17 cellular contexts compared by ENCODE assay signal in the genomic region with DNA sequence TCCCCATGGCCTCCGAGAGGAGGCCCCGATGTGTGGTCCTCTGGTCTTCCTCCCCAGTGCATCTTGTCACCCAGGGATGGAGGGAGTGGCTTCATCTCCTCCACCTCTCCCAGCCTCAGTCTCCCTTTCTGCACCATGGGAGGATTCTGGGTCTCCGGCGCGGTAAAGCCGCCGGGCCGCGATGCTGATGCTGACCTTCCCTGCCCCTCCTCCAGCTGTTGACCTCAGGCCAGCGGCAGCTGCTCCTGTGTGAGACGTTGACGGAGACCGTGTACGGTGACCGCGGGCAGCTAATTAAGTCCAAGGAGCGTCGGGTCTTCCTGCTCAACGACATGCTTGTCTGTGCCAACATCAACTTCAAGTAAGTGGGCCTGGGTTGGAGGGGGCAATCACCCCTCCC.
"Had no signal": no experiment of that assay in that cellular context is flagged by ENCODE, and none has a peak within 500 bp of the region (broad histone marks: within the 10 kb centered on the region; RNA-seq: fewer than 3 reads in every experiment).

No MANE protein-coding gene starts in this region.

- H3K4me1 Mint-ChIP-seq: endodermal cell, neural crest cell had no signal

- H3K27ac Mint-ChIP-seq: activated CD4-positive, alpha-beta memory T cell treated with anti-CD3 and anti-CD28 coated beads for 36 hours; activated naive CD4-positive, alpha-beta T cell treated with anti-CD3 and anti-CD28 coated beads for 36 hours; activated T-cell treated with anti-CD3 and anti-CD28 coated beads, Interleukin-2, amount 50 U/mL, for 72 hours; endodermal cell; naive thymus-derived CD4-positive, alpha-beta T cell had no signal

- FAIRE-seq: colon, kidney had no signal

- H3K27me3 Mint-ChIP-seq: activated CD4-positive, alpha-beta memory T cell treated with anti-CD3 and anti-CD28 coated beads for 36 hours; naive thymus-derived CD4-positive, alpha-beta T cell had no signal

- H3K36me3 Mint-ChIP-seq: activated CD4-positive, alpha-beta memory T cell treated with anti-CD3 and anti-CD28 coated beads for 36 hours; naive thymus-derived CD4-positive, alpha-beta T cell had no signal

- H3K27ac ChIP-seq: lower lobe of right lung, thyroid gland had no signal

- H3K4me3 ChIP-seq: lower lobe of right lung, sigmoid colon, spleen, thyroid gland had no signal

- H3K4me1 ChIP-seq: thyroid gland had no signal

- DNase-seq: activated CD4-positive, alpha-beta memory T cell treated with anti-CD3 and anti-CD28 coated beads for 36 hours; activated CD4-positive, alpha-beta T cell treated with anti-CD3 and anti-CD28 coated beads for 48 hours; activated effector memory CD4-positive, alpha-beta T cell treated with Interleukin-2 at 50 U/mL for 16 hours; activated naive CD4-positive, alpha-beta T cell treated with anti-CD3 and anti-CD28 coated beads for 36 hours; activated T-cell treated with anti-CD3 and anti-CD28 coated beads, Interleukin-2, amount 50 U/mL, for 72 hours; central memory CD4-positive, alpha-beta T cell; endodermal cell; kidney; lower lobe of right lung; naive thymus-derived CD4-positive, alpha-beta T cell; sigmoid colon; spleen; stimulated activated CD4-positive, alpha-beta T cell treated with anti-CD3 and anti-CD28 coated beads, Interleukin-4, amount 100 ng/mL, for 1 hour; stimulated activated naive CD4-positive, alpha-beta T cell treated with Interleukin-2 at 50 U/mL for 16 hours; thyroid gland had no signal

- ATAC-seq: activated T-cell treated with anti-CD3 and anti-CD28 coated beads, Interleukin-2, amount 50 U/mL, for 72 hours; lower lobe of right lung; naive thymus-derived CD4-positive, alpha-beta T cell had no signal

- H3K27me3 ChIP-seq: sigmoid colon, spleen, thyroid gland had no signal

- H3K9me3 ChIP-seq: lower lobe of right lung, sigmoid colon, spleen, thyroid gland had no signal

- H3K4me3 Mint-ChIP-seq: activated CD4-positive, alpha-beta memory T cell treated with anti-CD3 and anti-CD28 coated beads for 36 hours; activated naive CD4-positive, alpha-beta T cell treated with anti-CD3 and anti-CD28 coated beads for 36 hours; activated T-cell treated with anti-CD3 and anti-CD28 coated beads, Interleukin-2, amount 50 U/mL, for 72 hours; endodermal cell; neural crest cell had no signal

- H3K9me3 Mint-ChIP-seq: activated CD4-positive, alpha-beta memory T cell treated with anti-CD3 and anti-CD28 coated beads for 36 hours; activated naive CD4-positive, alpha-beta T cell treated with anti-CD3 and anti-CD28 coated beads for 36 hours; activated T-cell treated with anti-CD3 and anti-CD28 coated beads, Interleukin-2, amount 50 U/mL, for 72 hours; endodermal cell; naive thymus-derived CD4-positive, alpha-beta T cell; neural crest cell had no signal
